Comparison of ENCODE assay signal across 11 cellular contexts in the genomic region with DNA sequence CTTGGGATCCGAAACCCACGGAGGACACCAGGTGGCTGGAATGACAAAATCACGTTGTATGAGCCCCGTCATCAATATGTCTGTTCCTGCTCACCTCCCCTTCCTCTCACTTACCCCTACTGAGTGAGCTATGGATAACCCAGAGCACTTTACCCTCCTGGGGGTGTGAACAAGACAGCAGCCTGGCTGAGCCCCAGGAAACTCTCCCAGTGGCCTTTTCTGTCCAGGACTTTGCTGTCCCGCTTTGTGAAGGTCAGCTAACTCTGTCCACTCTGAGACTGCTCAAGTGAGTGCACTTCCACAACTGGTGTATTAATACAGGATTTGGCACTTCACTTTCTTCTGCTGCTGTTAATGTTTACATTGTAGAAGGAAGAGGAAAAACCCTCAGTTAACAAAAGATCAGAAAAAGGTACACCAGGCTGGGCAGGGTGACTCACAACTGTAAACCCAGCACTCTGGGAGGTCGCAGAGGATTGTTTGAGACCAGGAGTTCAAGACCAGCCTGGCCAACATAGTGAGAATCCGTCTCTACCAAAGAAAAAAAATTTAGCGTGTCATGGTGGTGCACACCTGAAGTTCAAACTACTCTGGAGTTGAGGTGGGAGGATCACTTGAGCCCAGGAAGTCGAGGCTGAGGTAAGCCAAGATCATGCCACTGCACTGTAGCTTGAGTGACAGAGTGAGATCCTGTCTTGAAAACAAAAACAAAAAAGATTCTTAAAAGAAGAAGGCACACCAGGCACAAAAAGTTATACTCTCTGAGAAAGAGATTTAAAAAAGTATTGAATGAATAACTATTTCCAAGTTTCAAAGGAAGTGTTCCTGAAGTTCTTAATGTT.
DNase-seq lines count a peak whose midpoint lies in the region; ATAC-seq and TF ChIP-seq lines count a peak whose summit lies in the region.
"Had no signal": no experiment of that assay in that cellular context is flagged by ENCODE, and none has a peak within 500 bp of the region (broad histone marks: within the 10 kb centered on the region; RNA-seq: fewer than 3 reads in every experiment).

No MANE protein-coding gene starts in this region.

- no peak overlapping the region for H3K27ac ChIP-seq in upper lobe of right lung

- no peak for TF ChIP-seq CTCF in upper lobe of right lung (IDR thresholded peaks at IDR 0.05)

- H3K9me3 ChIP-seq in T-helper 17 cell (ENCODE audit: control insufficient read depth, low read length, poor library complexity, severe bottlenecking) (no peaks in the 10 kb centered on the region), upper lobe of right lung (no peaks in the 10 kb centered on the region)

- H3K4me1 ChIP-seq in upper lobe of right lung: peaks cover 22% of the 10 kb centered on the region

- no peaks in the 10 kb centered on the region for H3K27me3 ChIP-seq in upper lobe of right lung

- ATAC-seq in activated naive CD4-positive, alpha-beta T cell treated with anti-CD3 and anti-CD28 coated beads, Interleukin-2, amount 50 U/mL, for 72 hours: no peak
- ATAC-seq in T-helper 17 cell (peak; percentile 30), upper lobe of right lung (peak; percentile 12), HG02973 (IDR thresholded peaks at IDR 0.05; ENCODE audit: unreplicated experiment) (no peak)
- ATAC-seq: activated CD4-positive, CD25-positive, alpha-beta regulatory T cell treated with anti-CD3 and anti-CD28 coated beads, Interleukin-2, amount 50 U/mL, for 24 hours had no signal

- H3K4me3 ChIP-seq in upper lobe of right lung: no peak overlapping the region

- no peaks in the 10 kb centered on the region for H3K27me3 Mint-ChIP-seq in T-helper 17 cell

- intact Hi-C loops in upper lobe of right lung (cut with DNase I): no loop called here

- peak overlapping the region; percentile 51 for H3K27ac Mint-ChIP-seq in activated naive CD4-positive, alpha-beta T cell treated with anti-CD3 and anti-CD28 coated beads, Interleukin-2, amount 50 U/mL, for 72 hours
- peak overlapping the region; percentile 66 for H3K27ac Mint-ChIP-seq in T-helper 17 cell

- H3K4me3 Mint-ChIP-seq in T-helper 17 cell: no peak overlapping the region

- H3K4me1 Mint-ChIP-seq in T-helper 17 cell: peaks cover 12% of the 10 kb centered on the region

- DNase-seq in activated naive CD4-positive, alpha-beta T cell treated with anti-CD3 and anti-CD28 coated beads, Interleukin-2, amount 50 U/mL, for 72 hours (ENCODE audit: low spot score in 2 of 2): no peak
- DNase-seq in activated naive CD4-positive, alpha-beta T cell treated with Interleukin-2 at 50 U/mL for 16 hours: no peak
- DNase-seq in T-helper 17 cell (no peak), iris pigment epithelial cell (ENCODE audit: low read depth) (peak; percentile 61), upper lobe of right lung (no peak), NCI-H2029 treated with DMSO at 0.1 percent for 48 hours (lab: John Stamatoyannopoulos, UW) (no peak)
- no peak for DNase-seq in activated CD8-positive, alpha-beta memory T cell treated with anti-CD3 and anti-CD28 coated beads for 24 hours
- DNase-seq: NCI-H2107, retina had no signal

- H3K9me3 Mint-ChIP-seq in activated naive CD4-positive, alpha-beta T cell treated with anti-CD3 and anti-CD28 coated beads, Interleukin-2, amount 50 U/mL, for 72 hours: peaks cover 0 to 23% of the 10 kb centered on the region in 2 donors

- no peaks in the 10 kb centered on the region for H3K36me3 ChIP-seq in upper lobe of right lung

- no peaks in the 10 kb centered on the region for H3K36me3 Mint-ChIP-seq in activated naive CD4-positive, alpha-beta T cell treated with anti-CD3 and anti-CD28 coated beads, Interleukin-2, amount 50 U/mL, for 72 hours
- H3K36me3 Mint-ChIP-seq in T-helper 17 cell (ENCODE audit: low read depth): no peaks in the 10 kb centered on the region

Comparison
In these comparisons a context has a peak if more than half of its experiments do, and no peak if none do; other contexts are left out.
1. ATAC-seq: peak in T-helper 17 cell (single experiment) and upper lobe of right lung (single experiment); none in activated naive CD4-positive, alpha-beta T cell treated with anti-CD3 and anti-CD28 coated beads, Interleukin-2, amount 50 U/mL, for 72 hours (0 of 2) and HG02973 (single experiment).